ENCODE assay signal across 7 cellular contexts in the genomic region with DNA sequence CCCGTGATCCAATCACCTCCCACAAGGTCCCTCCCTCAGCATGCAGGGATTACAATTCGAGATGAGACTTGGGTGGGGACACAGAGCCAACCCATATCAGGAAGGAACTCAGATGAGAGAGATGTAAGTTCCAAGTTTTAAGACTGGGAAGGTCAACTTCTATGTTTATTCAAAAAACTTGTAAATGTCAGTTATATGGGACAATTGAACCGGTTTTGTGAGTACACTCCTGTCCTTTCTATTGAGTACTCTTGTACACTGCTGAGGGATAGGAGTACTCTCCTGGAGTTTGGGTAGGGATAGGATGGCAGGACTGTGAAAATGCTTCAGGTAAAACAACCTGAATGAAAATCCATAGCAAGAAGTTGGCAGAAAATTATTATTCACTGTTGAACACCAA.
"Had no signal": no experiment of that assay in that cellular context is flagged by ENCODE, and none has a peak within 500 bp of the region (broad histone marks: within the 10 kb centered on the region; RNA-seq: fewer than 3 reads in every experiment).

No MANE protein-coding gene starts in this region.

- H3K27ac ChIP-seq: HL-60 had no signal

- H3K4me3 ChIP-seq: GM23338 had no signal

- H3K4me3 Mint-ChIP-seq: GM23338, H9, IgD-negative memory B cell had no signal

- ATAC-seq: GM23338, HepG2 had no signal

- H3K27ac Mint-ChIP-seq: GM23338, H9, IgD-negative memory B cell had no signal

- DNase-seq: H9, HCEC 1CT, KBM-7 had no signal

- H3K27me3 Mint-ChIP-seq: IgD-negative memory B cell had no signal
